ENCODE assay signal across 8 cellular contexts in genomic region chr15:64095795-64096485, GRCh38. TPM values are rescaled to one million over a fixed set of nuclear protein-coding genes. Genes with fewer than 3 reads are reported as not detected.
DNase-seq lines count a peak whose midpoint lies in the region; ATAC-seq and TF ChIP-seq lines count a peak whose summit lies in the region.

SNX1 (plus strand) TSS chr15:64095982; CDS start chr15:64096014, 32 bp downstream.

- peaks cover 53% of the 10 kb centered on the region for H3K4me1 Mint-ChIP-seq in activated CD4-positive, alpha-beta T cell treated with anti-CD3 and anti-CD28 coated beads, Interleukin-2, amount 10 ng/mL, durations not matched to agents 24 days and 14 days

- H3K4me3 Mint-ChIP-seq in activated CD4-positive, alpha-beta T cell treated with anti-CD3 and anti-CD28 coated beads, Interleukin-2, amount 10 ng/mL, durations not matched to agents 24 days and 14 days, result peak within 1 kb of the TSS; percentile 98

- peaks cover 13% of the 10 kb centered on the region for H3K36me3 Mint-ChIP-seq in activated CD4-positive, alpha-beta T cell treated with anti-CD3 and anti-CD28 coated beads, Interleukin-2, amount 10 ng/mL, durations not matched to agents 24 days and 14 days (ENCODE audit: low read depth)

- DNase-seq in AG09319 (ENCODE audit: extremely low read depth, low read depth) (peak; percentile 86), NCI-H69 (lab: John Stamatoyannopoulos, UW) (peak; percentile 98), kidney tubule cell (ENCODE audit: low spot score) (peak; percentile 95)
- peak; percentile 98 for DNase-seq in activated CD4-positive, alpha-beta T cell treated with anti-CD3 and anti-CD28 coated beads, Interleukin-2, amount 10 ng/mL, durations not matched to agents 24 days and 14 days
- DNase-seq in stimulated activated CD4-positive, alpha-beta T cell treated with anti-CD3 and anti-CD28 coated beads, Interleukin-15, amount 100 ng/mL, for 48 hours (ENCODE audit: low read depth in 2 of 2), result peak; percentile 92 to 96

- TF ChIP-seq CTCF in AG09319 (IDR thresholded peaks at IDR 0.05; ENCODE audit: low read depth, low read length), result no peak

- H3K27ac Mint-ChIP-seq in activated CD4-positive, alpha-beta T cell treated with anti-CD3 and anti-CD28 coated beads, Interleukin-2, amount 10 ng/mL, durations not matched to agents 24 days and 14 days, result peak within 1 kb of the TSS; percentile 94

- H3K27me3 Mint-ChIP-seq in activated CD4-positive, alpha-beta T cell treated with anti-CD3 and anti-CD28 coated beads, Interleukin-2, amount 10 ng/mL, durations not matched to agents 24 days and 14 days, result no peaks in the 10 kb centered on the region

- ATAC-seq in HG03469 (IDR thresholded peaks at IDR 0.05; ENCODE audit: unreplicated experiment), result peak; percentile 32

- peak within 1 kb of the TSS; percentile 92 for H3K27ac ChIP-seq in cingulate gyrus (ENCODE audit: low read depth, low read length)

- peak; percentile 92 for TF ChIP-seq POLR2A in GM19193 (IDR thresholded peaks at IDR 0.05; ENCODE audit: extremely low read depth, insufficient read depth, insufficient read length)

- intact Hi-C loops in activated CD4-positive, alpha-beta T cell treated with anti-CD3 and anti-CD28 coated beads, Interleukin-2, amount 10 ng/mL, durations not matched to agents 24 days and 14 days (cut with micrococcal nuclease), result loop anchor here (10.0 kb wide), 3 partner anchors 289 to 1199 kb away; partner anchors contain the start of genes PCLAF, RNU5A-1, TRIP4 and USP3

- no peaks in the 10 kb centered on the region for H3K9me3 Mint-ChIP-seq in activated CD4-positive, alpha-beta T cell treated with anti-CD3 and anti-CD28 coated beads, Interleukin-2, amount 10 ng/mL, durations not matched to agents 24 days and 14 days

RNA-seq across cellular contexts. Expression of gene SNX1, which starts in this region (rescaled TPM):
- total RNA-seq in activated CD4-positive, alpha-beta T cell treated with anti-CD3 and anti-CD28 coated beads, Interleukin-2, amount 10 ng/mL, durations not matched to agents 24 days and 14 days, result 117 and 129 TPM in 2 replicates

Comparison
In these comparisons a context has a peak if more than half of its experiments do, and no peak if none do; other contexts are left out.
1. Peak in every context shown above with its lines: DNase-seq, ATAC-seq and H3K27ac ChIP-seq.